Comparison of ENCODE assay signal across 1 cellular context in genomic region chrX:30889147-30890125, GRCh38.
TF ChIP-seq lines count a peak whose summit lies in the region.

Gene TAB3, minus strand, starts transcription at chrX:30889254. Its CDS starts 29,666 bp downstream, at chrX:30859588.

TF ChIP-seq in HepG2, 621 proteins besides CTCF, POLR2A, EP300 and RAD21 (continued from another document and continues in another):
- TF ChIP-seq CSRNP1 (CRISPR knock-in tag; IDR thresholded peaks at IDR 0.05) (no peak), IRX3 (CRISPR knock-in tag; IDR thresholded peaks at IDR 0.05; ENCODE audit: borderline replicate concordance, low read depth) (no peak), ATF3 (CRISPR knock-in tag; IDR thresholded peaks at IDR 0.05) (no peak), ZNF33B (CRISPR knock-in tag; IDR thresholded peaks at IDR 0.05) (no peak), ZNF776 (CRISPR knock-in tag; IDR thresholded peaks at IDR 0.05) (no peak), MEIS2 (CRISPR knock-in tag; IDR thresholded peaks at IDR 0.05) (no peak), ZBTB10 (CRISPR knock-in tag; IDR thresholded peaks at IDR 0.05; ENCODE audit: borderline replicate concordance) (no peak), REST (IDR thresholded peaks at IDR 0.05; ENCODE audit: borderline replicate concordance in 1 of 2, low read depth in 1 of 2, low read length in 2 of 2) (no peak; a peak in 1 of 4 replicates), MYC (CRISPR knock-in tag; IDR thresholded peaks at IDR 0.05; ENCODE audit: borderline replicate concordance) (no peak; the same call in 1 of the 2 replicates), SRSF4 (IDR thresholded peaks at IDR 0.05; ENCODE audit: low read depth, low read length, poor library complexity, severe bottlenecking) (no peak), SOX6 (IDR thresholded peaks at IDR 0.05) (no peak), SOX6 (CRISPR knock-in tag; IDR thresholded peaks at IDR 0.05) (peak; percentile 59), GFI1 (CRISPR knock-in tag; IDR thresholded peaks at IDR 0.05; ENCODE audit: borderline replicate concordance) (peak; percentile 42; the same call in 1 of the 2 replicates), TBX2 (CRISPR knock-in tag; IDR thresholded peaks at IDR 0.05; ENCODE audit: borderline replicate concordance) (peak; percentile 86), ZNF570 (CRISPR knock-in tag; IDR thresholded peaks at IDR 0.05; ENCODE audit: borderline replicate concordance) (no peak), XBP1 (CRISPR knock-in tag; IDR thresholded peaks at IDR 0.05) (no peak), POGK (CRISPR knock-in tag; conservative IDR thresholded peaks at IDR 0.05) (0 out of 2 replicates have a peak, but pooled peaks have one; percentile 37), ZXDC (CRISPR knock-in tag; IDR thresholded peaks at IDR 0.05) (no peak), ATRX (CRISPR knock-in tag; IDR thresholded peaks at IDR 0.05; ENCODE audit: borderline replicate concordance) (no peak), ZNF619 (CRISPR knock-in tag; IDR thresholded peaks at IDR 0.05) (no peak), HNF1A (IDR thresholded peaks at IDR 0.05; ENCODE audit: low read depth) (no peak), HNF1A (CRISPR knock-in tag; IDR thresholded peaks at IDR 0.05; ENCODE audit: borderline replicate concordance) (peak; percentile 29; the same call in 1 of the 2 replicates), ZSCAN20 (CRISPR knock-in tag; IDR thresholded peaks at IDR 0.05; ENCODE audit: borderline replicate concordance) (no peak), HOMEZ (CRISPR knock-in tag; IDR thresholded peaks at IDR 0.05; ENCODE audit: low read depth) (peak; percentile 81; the same call in 1 of the 2 replicates), AKNA (CRISPR knock-in tag; IDR thresholded peaks at IDR 0.05; ENCODE audit: borderline replicate concordance) (no peak)
